ENCODE assay signal across 9 cellular contexts in the genomic region with DNA sequence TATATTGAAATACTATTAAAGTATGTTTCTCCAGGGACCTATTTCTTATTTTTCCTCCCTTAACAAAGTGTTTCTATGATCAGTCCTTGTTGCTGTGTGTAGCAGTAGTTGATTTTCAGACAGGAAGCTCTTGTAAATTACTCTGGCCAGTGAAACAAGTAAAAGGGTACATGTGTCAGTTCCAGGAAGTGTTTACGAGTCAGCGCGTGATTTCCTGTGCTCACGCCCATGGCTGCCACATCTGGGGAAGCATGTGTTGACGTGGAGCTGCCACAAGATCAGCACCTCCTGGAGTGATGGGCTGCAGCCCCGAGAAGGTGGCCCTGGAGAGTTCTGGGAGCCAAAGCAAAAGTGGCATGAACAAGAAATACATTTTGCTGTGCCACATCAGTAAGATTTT. TPM values are rescaled to one million over a fixed set of nuclear protein-coding genes. Genes with fewer than 3 reads are reported as not detected.
DNase-seq lines count a peak whose midpoint lies in the region; ATAC-seq, FAIRE-seq and TF ChIP-seq lines count a peak whose summit lies in the region.
"Had no signal": no experiment of that assay in that cellular context is flagged by ENCODE, and none has a peak within 500 bp of the region (broad histone marks: within the 10 kb centered on the region; RNA-seq: fewer than 3 reads in every experiment).

No MANE protein-coding gene starts in this region.

- TF ChIP-seq CTCF in K562 (IDR thresholded peaks at IDR 0.05 in 2 of 3, conservative IDR thresholded peaks at IDR 0.05 in 1 of 3; ENCODE audit: insufficient read depth in 2 of 3, low read depth in 1 of 3, low read length in 3 of 3) (no peak), pancreas (IDR thresholded peaks at IDR 0.05) (no peak), RWPE1 (conservative IDR thresholded peaks at IDR 0.05; ENCODE audit: low read depth) (no peak)

- H3K36me3 ChIP-seq in K562 (ENCODE audit: control insufficient read depth, insufficient read depth, low read length) (no peaks in the 10 kb centered on the region), pancreas (no peaks in the 10 kb centered on the region)

- H2AFZ ChIP-seq in K562 (ENCODE audit: low read depth, low read length): no peak overlapping the region

- BruUV-seq in K562 (replicated peaks; lab: Mats Ljungman, UMichigan): no TSS peak

- no peaks in the 10 kb centered on the region for H4K20me1 ChIP-seq in K562 (replicated peaks; ENCODE audit: control insufficient read depth, insufficient read depth, low read length)

- POLR2A ChIA-PET in K562 (lab: Yijun Ruan, JAX) (no interaction called here), RWPE1 (lab: Yijun Ruan, JAX; ENCODE audit: low non-redundant PET) (no interaction called here)

- no peak for TF ChIP-seq POLR2A in K562 (conservative IDR thresholded peaks at IDR 0.05)
- no peak for TF ChIP-seq POLR2A in erythroblast (IDR thresholded peaks at IDR 0.05; ENCODE audit: low read length)

- H3K9ac ChIP-seq in K562 (ENCODE audit: insufficient read depth in 1 of 2, low read depth in 2 of 2, low read length in 2 of 2): no peak overlapping the region

- no peak for TF ChIP-seq RAD21 in K562 (CRISPR knock-in tag; conservative IDR thresholded peaks at IDR 0.05 in 1 of 2, IDR thresholded peaks at IDR 0.05 in 1 of 2)

- H3K4me3 ChIP-seq in K562 (no peak overlapping the region), pancreas (no peak overlapping the region)

- intact Hi-C loops in K562 (cut with micrococcal nuclease): no loop called here
- intact Hi-C loops in pancreas (cut with DNase I): loop anchor here in 1 of 3 donors (10.0 kb wide), 1 partner anchor 58 kb away; no protein-coding TSS in a partner anchor

- H3K4me1 ChIP-seq in K562 (replicated peaks in 1 of 2; ENCODE audit: control insufficient read depth in 2 of 2, insufficient read depth in 2 of 2, low read length in 2 of 2) (no peaks in the 10 kb centered on the region), pancreas (no peaks in the 10 kb centered on the region)

- peak; percentile 68 for ATAC-seq in GM21786 (IDR thresholded peaks at IDR 0.05; ENCODE audit: unreplicated experiment)
- no peak for ATAC-seq in K562
- peak in 3 of 4 donors; percentile 24 to 64 (median 48) for ATAC-seq in pancreas

- CTCF ChIA-PET in K562 (lab: Yijun Ruan, JAX; ENCODE audit: low intra/inter-chr PET ratio) (no interaction called here), RWPE1 (lab: Yijun Ruan, JAX) (no interaction called here)

- 1% methylated on average over 6 of the region's 6 CpGs for WGBS in K562 (ENCODE audit: insufficient coverage, low coverage, missing lambda C conversion rate)
- WGBS in pancreas, 2 donors: 52 to 60% methylated on average over 6 of the region's 6 CpGs

- peak; percentile 67 for DNase-seq in UCSD-AML1 (lab: John Stamatoyannopoulos, UW; ENCODE audit: unreplicated experiment)
- peak in 1 of 4 experiments; percentile 1 for DNase-seq in K562 (ENCODE audit: extremely low read depth in 1 of 4, low spot score in 3 of 4)
- peak in 1 of 6 donors; percentile 30 for DNase-seq in pancreas
- peak; percentile 64 for DNase-seq in ureter (ENCODE audit: low spot score)
- no peak for DNase-seq in COLO668 (lab: John Stamatoyannopoulos, UW; ENCODE audit: unreplicated experiment)
- DNase-seq in erythroblast (lab: John Stamatoyannopoulos, UW): no peak
- DNase-seq in RWPE1 (ENCODE audit: low spot score): no peak

- H3K79me2 ChIP-seq in K562 (ENCODE audit: control insufficient read depth, insufficient read depth, low read length): no peaks in the 10 kb centered on the region

- H3K4me2 ChIP-seq in K562 (ENCODE audit: insufficient read depth, low read length): 0 out of 2 replicates have a peak overlapping the region, but pooled peaks have one; percentile 18

- in situ Hi-C loops in K562 (cut with MboI): no loop called here

- H3K27ac ChIP-seq in K562 (ENCODE audit: extremely low read depth, low read depth, low read length) (no peak overlapping the region), pancreas (no peak overlapping the region), RWPE1 (no peak overlapping the region)

- no peaks in the 10 kb centered on the region for H3K9me1 ChIP-seq in K562 (ENCODE audit: control insufficient read depth, insufficient read depth, low read length)

- H3K27me3 ChIP-seq in K562 (ENCODE audit: control insufficient read depth in 2 of 2, insufficient read depth in 2 of 2, low read length in 2 of 2): no peaks in the 10 kb centered on the region
- no peaks in the 10 kb centered on the region for H3K27me3 ChIP-seq in pancreas

- no peaks in the 10 kb centered on the region for H3K9me3 ChIP-seq in K562 (replicated peaks; ENCODE audit: control insufficient read depth, insufficient read depth, low read depth, low read length)
- no peaks in the 10 kb centered on the region for H3K9me3 ChIP-seq in pancreas

- FAIRE-seq in K562 (lab: Jason Lieb, UNC) (no peak), pancreas (lab: Jason Lieb, UNC) (no peak)

- TF ChIP-seq EP300 in K562 (IDR thresholded peaks at IDR 0.05; ENCODE audit: low read length): no peak

TF ChIP-seq in K562, 482 proteins besides CTCF, POLR2A, EP300 and RAD21:
- TF ChIP-seq, protein P1, sequence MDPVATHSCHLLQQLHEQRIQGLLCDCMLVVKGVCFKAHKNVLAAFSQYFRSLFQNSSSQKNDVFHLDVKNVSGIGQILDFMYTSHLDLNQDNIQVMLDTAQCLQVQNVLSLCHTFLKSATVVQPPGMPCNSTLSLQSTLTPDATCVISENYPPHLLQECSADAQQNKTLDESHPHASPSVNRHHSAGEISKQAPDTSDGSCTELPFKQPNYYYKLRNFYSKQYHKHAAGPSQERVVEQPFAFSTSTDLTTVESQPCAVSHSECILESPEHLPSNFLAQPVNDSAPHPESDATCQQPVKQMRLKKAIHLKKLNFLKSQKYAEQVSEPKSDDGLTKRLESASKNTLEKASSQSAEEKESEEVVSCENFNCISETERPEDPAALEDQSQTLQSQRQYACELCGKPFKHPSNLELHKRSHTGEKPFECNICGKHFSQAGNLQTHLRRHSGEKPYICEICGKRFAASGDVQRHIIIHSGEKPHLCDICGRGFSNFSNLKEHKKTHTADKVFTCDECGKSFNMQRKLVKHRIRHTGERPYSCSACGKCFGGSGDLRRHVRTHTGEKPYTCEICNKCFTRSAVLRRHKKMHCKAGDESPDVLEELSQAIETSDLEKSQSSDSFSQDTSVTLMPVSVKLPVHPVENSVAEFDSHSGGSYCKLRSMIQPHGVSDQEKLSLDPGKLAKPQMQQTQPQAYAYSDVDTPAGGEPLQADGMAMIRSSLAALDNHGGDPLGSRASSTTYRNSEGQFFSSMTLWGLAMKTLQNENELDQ (CRISPR knock-in tag; IDR thresholded peaks at IDR 0.05; ENCODE audit: borderline replicate concordance): no peak
- TF ChIP-seq, protein P2, sequence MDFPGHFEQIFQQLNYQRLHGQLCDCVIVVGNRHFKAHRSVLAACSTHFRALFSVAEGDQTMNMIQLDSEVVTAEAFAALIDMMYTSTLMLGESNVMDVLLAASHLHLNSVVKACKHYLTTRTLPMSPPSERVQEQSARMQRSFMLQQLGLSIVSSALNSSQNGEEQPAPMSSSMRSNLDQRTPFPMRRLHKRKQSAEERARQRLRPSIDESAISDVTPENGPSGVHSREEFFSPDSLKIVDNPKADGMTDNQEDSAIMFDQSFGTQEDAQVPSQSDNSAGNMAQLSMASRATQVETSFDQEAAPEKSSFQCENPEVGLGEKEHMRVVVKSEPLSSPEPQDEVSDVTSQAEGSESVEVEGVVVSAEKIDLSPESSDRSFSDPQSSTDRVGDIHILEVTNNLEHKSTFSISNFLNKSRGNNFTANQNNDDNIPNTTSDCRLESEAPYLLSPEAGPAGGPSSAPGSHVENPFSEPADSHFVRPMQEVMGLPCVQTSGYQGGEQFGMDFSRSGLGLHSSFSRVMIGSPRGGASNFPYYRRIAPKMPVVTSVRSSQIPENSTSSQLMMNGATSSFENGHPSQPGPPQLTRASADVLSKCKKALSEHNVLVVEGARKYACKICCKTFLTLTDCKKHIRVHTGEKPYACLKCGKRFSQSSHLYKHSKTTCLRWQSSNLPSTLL (IDR thresholded peaks at IDR 0.05): no peak
- TF ChIP-seq EWSR1 (IDR thresholded peaks at IDR 0.05; ENCODE audit: borderline replicate concordance, low read depth, partially characterized antibody) (no peak), ZSCAN29 (IDR thresholded peaks at IDR 0.05) (no peak), GABPA (tag; conservative IDR thresholded peaks at IDR 0.05; ENCODE audit: low read depth) (peak; percentile 47)

RNA-seq across cellular contexts. Expression of a gene that starts 38.6 kb away (rescaled TPM):
- not detected in 2 replicates for total RNA-seq in K562 (2011; cell fraction: chromatin; rRNA removed; ENCODE audit: low replicate concordance)
- not detected in 2 replicates for total RNA-seq in K562 (2011; cell fraction: nucleolus; rRNA removed)
- total RNA-seq in K562 (2011; cell fraction: nucleoplasm; rRNA removed): not detected in 2 replicates
- total RNA-seq in K562 (2014; rRNA removed): not detected in 2 replicates
- not detected in 2 replicates for total RNA-seq in K562 (2014; rRNA removed; fragmentation: Illumina TruSeq; extraction: Trizol)
- not detected in 2 replicates for total RNA-seq in K562 (2015; rRNA removed; fragmentation: Illumina TruSeq; extraction: Trizol)
- total RNA-seq in K562 (2021): not detected in 2 replicates
- not detected in 2 replicates for polyA plus RNA-seq in K562 (2011; rRNA removed)
- polyA plus RNA-seq in K562 (2011; cell fraction: cytosol; rRNA removed): not detected in 2 replicates
- polyA plus RNA-seq in K562 (2011; cell fraction: nucleus; rRNA removed): not detected in 2 replicates
- not detected in 2 replicates for polyA plus RNA-seq in K562 (2012)
- polyA plus RNA-seq in K562 (2014; fragmentation: Illumina TruSeq; extraction: Trizol): not detected in 2 replicates
- polyA plus RNA-seq in K562 (2014; fragmentation: Nextera tagmentation; extraction: Ambion mirVana): not detected
- not detected in 2 replicates for polyA plus RNA-seq in K562 (2014; rRNA removed)
- polyA minus RNA-seq in K562 (2011; rRNA and poly(A)+ RNA removed): not detected in 2 replicates
- polyA minus RNA-seq in K562 (2011; cell fraction: cytosol; rRNA and poly(A)+ RNA removed): not detected in 2 replicates
- not detected in 2 replicates for polyA minus RNA-seq in K562 (2011; cell fraction: nucleus; rRNA and poly(A)+ RNA removed)
- under 1 TPM in 3 of 6 donors, not detected in 3; 0.19 to 0.47 (median 0.28) TPM for total RNA-seq in pancreas
- 1 to 10 TPM in 1 of 2 donors, under 1 TPM in 1; 0.33 to 1.0 TPM for polyA plus RNA-seq in pancreas
- total RNA-seq in ureter: not detected
- total RNA-seq: kidney epithelial cell had no signal

Comparison
In these comparisons a context has a peak if more than half of its experiments do, and no peak if none do; other contexts are left out.
1. DNase-seq: peak in UCSD-AML1 (single experiment) and ureter (single experiment); none in COLO668 (single experiment), erythroblast (0 of 2) and RWPE1 (single experiment).